ENCODE assay signal across 8 cellular contexts in genomic region chr14:105734241-105734640, GRCh38.
DNase-seq lines count a peak whose midpoint lies in the region; ATAC-seq, FAIRE-seq and TF ChIP-seq lines count a peak whose summit lies in the region.
"Not testable (repeated sequence)": the region's sequence is repeated elsewhere in the genome, so short reads cannot be mapped to it uniquely, and the experiment has no call there.

No MANE protein-coding gene starts in this region.

- POLR2A ChIA-PET in A549 (lab: Yijun Ruan, JAX): not testable (repeated sequence)

- CTCF ChIA-PET in A549 (lab: Yijun Ruan, JAX): not testable (repeated sequence)

- not testable (repeated sequence) for H4K20me1 ChIP-seq in OCI-LY1 (ENCODE audit: insufficient read depth, low read length)

- ATAC-seq in A549 (peak; percentile 30 to 53; a peak in 3 of 6 replicates), foreskin keratinocyte (peak; percentile 19), left lobe of liver (peak; percentile 7), sciatic nerve (peak; percentile 10), upper lobe of right lung (peak; percentile 36)

- H3K9me3 ChIP-seq in A549; OCI-LY1 (ENCODE audit: low read length); upper lobe of right lung: not testable (repeated sequence)

- H3K9ac ChIP-seq in OCI-LY1 (ENCODE audit: low read length): not testable (repeated sequence)

- not testable (repeated sequence) for H3K27me3 ChIP-seq in OCI-LY1 (ENCODE audit: insufficient read depth, low read length); foreskin keratinocyte; upper lobe of right lung

- not testable (repeated sequence) for H3K4me2 ChIP-seq in A549; OCI-LY1 (ENCODE audit: low read length)

- TF ChIP-seq EP300 in A549 (IDR thresholded peaks at IDR 0.05): not testable (repeated sequence)

- H3K4me1 ChIP-seq in A549, foreskin keratinocyte, upper lobe of right lung: not testable (repeated sequence)
- peaks cover 51% of the 10 kb centered on the region for H3K4me1 ChIP-seq in OCI-LY1 (ENCODE audit: insufficient read depth, low read length, severe bottlenecking)

- not testable (repeated sequence) for TF ChIP-seq POLR2A in A549 (IDR thresholded peaks at IDR 0.05; ENCODE audit: low read length)

- peaks cover 35% of the 10 kb centered on the region for H3K36me3 ChIP-seq in OCI-LY1 (ENCODE audit: insufficient read depth, low read length)
- not testable (repeated sequence) for H3K36me3 ChIP-seq in upper lobe of right lung

- not testable (repeated sequence) for FAIRE-seq in A549 (lab: Jason Lieb, UNC)

- TF ChIP-seq RAD21 in A549 (conservative IDR thresholded peaks at IDR 0.05 in 1 of 2, IDR thresholded peaks at IDR 0.05 in 1 of 2): not testable (repeated sequence)

- H3K79me2 ChIP-seq in OCI-LY1 (ENCODE audit: insufficient read depth, low read length): not testable (repeated sequence)

- H3K27ac ChIP-seq in A549, foreskin keratinocyte, upper lobe of right lung: not testable (repeated sequence)
- H3K27ac ChIP-seq in OCI-LY1 (ENCODE audit: low read depth, low read length, poor library complexity, severe bottlenecking): peak overlapping the region; percentile 92

- not testable (repeated sequence) for DNase-seq in A549 (ENCODE audit: low read depth in 1 of 2, low spot score in 1 of 2); foreskin keratinocyte; left lobe of liver (ENCODE audit: low spot score); upper lobe of right lung
- peak; percentile 40 for DNase-seq in activated CD8-positive, alpha-beta memory T cell treated with anti-CD3 and anti-CD28 coated beads, Interleukin-2, amount 50 U/mL, for 48 hours
- DNase-seq in mesenteric fat pad (ENCODE audit: low spot score) (peak; percentile 82), sciatic nerve (ENCODE audit: low spot score) (peak; percentile 14)

- not testable (repeated sequence) for H3F3A ChIP-seq in OCI-LY1 (ENCODE audit: insufficient read depth, low read length)

- H3K9me2 ChIP-seq in OCI-LY1 (ENCODE audit: low read depth, low read length): not testable (repeated sequence)

- intact Hi-C loops in sciatic nerve (cut with DNase I); upper lobe of right lung (cut with DNase I): not testable (repeated sequence)

- H2AFZ ChIP-seq in OCI-LY1 (ENCODE audit: low read length): not testable (repeated sequence)

- not testable (repeated sequence) for H3K4me3 ChIP-seq in A549; OCI-LY1 (ENCODE audit: low read depth, low read length, poor library complexity, severe bottlenecking); upper lobe of right lung

- not testable (repeated sequence) for TF ChIP-seq CTCF in A549 (IDR thresholded peaks at IDR 0.05); OCI-LY1 (IDR thresholded peaks at IDR 0.05; ENCODE audit: low read length); foreskin keratinocyte (conservative IDR thresholded peaks at IDR 0.05); upper lobe of right lung (IDR thresholded peaks at IDR 0.05)

- WGBS in A549 (ENCODE audit: missing lambda C conversion rate): 10% methylated on average over 4 of the region's 14 CpGs
